Comparison of ENCODE assay signal across 1 cellular context in the genomic region with DNA sequence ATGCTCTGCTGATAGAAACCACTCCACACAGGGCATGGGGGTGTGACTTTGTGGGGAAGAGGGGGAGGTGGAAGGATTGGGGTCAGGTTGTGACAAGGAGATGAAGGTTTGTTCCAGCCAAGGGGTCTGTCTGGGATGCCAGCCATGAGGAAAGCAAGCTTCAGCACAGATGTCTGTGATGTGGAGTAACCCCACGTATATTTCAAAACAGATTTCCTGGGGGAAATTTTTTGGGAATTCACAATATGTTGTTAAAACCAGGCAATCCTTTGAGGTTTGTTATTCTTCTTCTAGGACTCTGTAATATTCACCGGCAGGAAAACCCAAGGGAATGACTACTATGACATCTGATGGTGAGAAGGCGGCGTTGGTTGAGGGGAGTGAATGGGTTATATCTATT.
TF ChIP-seq lines count a peak whose summit lies in the region.

No MANE protein-coding gene starts in this region.

TF ChIP-seq in Ishikawa, 13 proteins besides CTCF, POLR2A, EP300 and RAD21 (continued from another document):
- no peak for TF ChIP-seq CREB1 (IDR thresholded peaks at IDR 0.05; ENCODE audit: low read depth)
- no peak for TF ChIP-seq YY1 (IDR thresholded peaks at IDR 0.05; ENCODE audit: low read depth)
